ENCODE assay signal across 17 cellular contexts in the genomic region with DNA sequence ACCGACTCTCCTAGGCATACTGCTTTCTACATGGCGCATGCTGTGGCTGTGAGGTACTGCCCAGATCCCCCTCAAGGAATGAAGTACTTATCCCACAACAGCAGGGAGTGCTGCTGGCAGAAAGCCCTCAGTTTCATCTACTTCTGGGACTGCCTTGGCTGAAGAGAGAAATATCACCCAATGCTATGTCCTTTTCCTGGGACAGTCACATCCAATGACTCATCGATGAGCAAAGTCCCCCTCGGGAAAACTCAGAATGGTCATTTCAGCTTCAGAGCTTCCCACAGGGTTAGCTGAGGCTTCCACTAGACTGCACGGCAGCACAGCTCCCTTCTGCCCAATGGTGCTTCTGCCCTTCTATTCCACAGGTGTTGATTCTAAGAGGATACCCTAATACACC. TPM values are rescaled to one million over a fixed set of nuclear protein-coding genes. Genes with fewer than 3 reads are reported as not detected.
DNase-seq lines count a peak whose midpoint lies in the region; ATAC-seq, FAIRE-seq and TF ChIP-seq lines count a peak whose summit lies in the region.
"Had no signal": no experiment of that assay in that cellular context is flagged by ENCODE, and none has a peak within 500 bp of the region (broad histone marks: within the 10 kb centered on the region; RNA-seq: fewer than 3 reads in every experiment).

No MANE protein-coding gene starts in this region.

- H3K4me2 ChIP-seq in A549 (0 out of 3 replicates have a peak overlapping the region, but pooled peaks have one; percentile 12), GM23338 (no peak overlapping the region), H9 (ENCODE audit: insufficient read depth, insufficient read length, low read length) (no peak overlapping the region)

- no peak overlapping the region for H2BK12ac ChIP-seq in H9 (ENCODE audit: insufficient read length, low read depth, low read length)

- no peak overlapping the region for H3K4me3 ChIP-seq in A549
- H3K4me3 ChIP-seq in GM23338: no peak overlapping the region
- H3K4me3 ChIP-seq in fibroblast of pulmonary artery (replicated peaks; ENCODE audit: low read depth, low read length): no peak overlapping the region
- no peak overlapping the region for H3K4me3 ChIP-seq in psoas muscle
- H3K4me3 ChIP-seq: body of pancreas, esophagus muscularis mucosa had no signal

- TF ChIP-seq POLR2A in A549 (IDR thresholded peaks at IDR 0.05; ENCODE audit: low read length): no peak

- H3K27ac Mint-ChIP-seq in GM23338: no peak overlapping the region
- H3K27ac Mint-ChIP-seq in H9: no peak overlapping the region
- H3K27ac Mint-ChIP-seq: activated B cell treated with CpG ODN at 0.5 μM for 24 hours; activated naive CD4-positive, alpha-beta T cell treated with anti-CD3 and anti-CD28 coated beads for 36 hours; naive thymus-derived CD4-positive, alpha-beta T cell; stimulated activated naive CD8-positive, alpha-beta T cell treated with anti-CD3 and anti-CD28 coated beads, Interleukin-15, Interleukin-2, amounts not matched to agents 100 ng/mL and 50 ng/mL, for 24 hours; T-helper 1 cell treated with Interleukin-12 subunit alpha and Interleukin-12 subunit beta and Interleukin-4 antibody, amounts not matched to agents 30 μg/mL and 1 μg/mL, for 36 hours had no signal

- H2BK15ac ChIP-seq in H9 (ENCODE audit: low read depth, low read length): no peak overlapping the region

- H4K20me1 ChIP-seq in GM23338 (replicated peaks; ENCODE audit: insufficient read depth): no peaks in the 10 kb centered on the region
- no peaks in the 10 kb centered on the region for H4K20me1 ChIP-seq in H9 (ENCODE audit: control insufficient read depth, insufficient read depth, insufficient read length)

- peaks cover 10% of the 10 kb centered on the region for H3K79me2 ChIP-seq in GM23338 (replicated peaks; ENCODE audit: insufficient read depth)
- peaks cover 2% of the 10 kb centered on the region; the same call in 1 of the 2 replicates for H3K79me2 ChIP-seq in H9 (ENCODE audit: insufficient read depth, low read length)

- TF ChIP-seq RAD21 in A549 (conservative IDR thresholded peaks at IDR 0.05 in 1 of 2, IDR thresholded peaks at IDR 0.05 in 1 of 2): no peak

- H3F3A ChIP-seq in GM23338 (replicated peaks; ENCODE audit: low read depth): no peaks in the 10 kb centered on the region

- no peak overlapping the region for H2BK5ac ChIP-seq in H9 (ENCODE audit: insufficient read length, low read length)

- H3T11ph ChIP-seq in H9 (ENCODE audit: low read length): no peak overlapping the region

- no peaks in the 10 kb centered on the region for H3K27me3 Mint-ChIP-seq in GM23338 (ENCODE audit: insufficient read depth, low read depth, poor library complexity)
- no peaks in the 10 kb centered on the region; the same call in 1 of the 2 replicates for H3K27me3 Mint-ChIP-seq in H9 (ENCODE audit: low read depth)

- H3K14ac ChIP-seq in H9 (ENCODE audit: insufficient read depth, low read length): no peak overlapping the region

- no peak overlapping the region for H3K4me3 Mint-ChIP-seq in GM23338
- H3K4me3 Mint-ChIP-seq in H9: no peak overlapping the region
- H3K4me3 Mint-ChIP-seq: activated B cell treated with CpG ODN at 0.5 μM for 24 hours; activated naive CD4-positive, alpha-beta T cell treated with anti-CD3 and anti-CD28 coated beads for 36 hours; naive thymus-derived CD4-positive, alpha-beta T cell; stimulated activated naive CD8-positive, alpha-beta T cell treated with anti-CD3 and anti-CD28 coated beads, Interleukin-15, Interleukin-2, amounts not matched to agents 100 ng/mL and 50 ng/mL, for 24 hours; T-helper 1 cell treated with Interleukin-12 subunit alpha and Interleukin-12 subunit beta and Interleukin-4 antibody, amounts not matched to agents 30 μg/mL and 1 μg/mL, for 36 hours had no signal

- H4K91ac ChIP-seq in H9 (ENCODE audit: insufficient read length, low read depth, low read length): no peak overlapping the region

- DNase-seq in A549 (ENCODE audit: low read depth in 1 of 2, low spot score in 1 of 2) (peak in 1 of 2 experiments; percentile 6), GM23338 (ENCODE audit: low spot score) (no peak), RKO (ENCODE audit: low spot score) (peak; percentile 75), fibroblast of pulmonary artery (ENCODE audit: low read depth) (peak; percentile 13), DMS79 (lab: John Stamatoyannopoulos, UW) (no peak), H9 (no peak), psoas muscle (no peak)
- DNase-seq: activated B cell treated with CpG ODN at 0.5 μM for 24 hours; activated naive CD4-positive, alpha-beta T cell treated with anti-CD3 and anti-CD28 coated beads for 36 hours; body of pancreas; naive thymus-derived CD4-positive, alpha-beta T cell; NCI-H1092 treated with DMSO at 0.1 percent for 48 hours had no signal

- H3K36me3 ChIP-seq in GM23338 (ENCODE audit: insufficient read depth): no peaks in the 10 kb centered on the region
- H3K36me3 ChIP-seq in psoas muscle (ENCODE audit: insufficient read depth in 1 of 2, low read depth in 1 of 2): peaks cover 0 to under 1% of the 10 kb centered on the region in 2 donors
- H3K36me3 ChIP-seq: esophagus muscularis mucosa had no signal

- H2AFZ ChIP-seq in GM23338 (0 out of 2 replicates have a peak overlapping the region, but pooled peaks have one; percentile 12), H9 (ENCODE audit: low read length) (no peak overlapping the region)

- no peaks in the 10 kb centered on the region for H3K36me3 Mint-ChIP-seq in GM23338 (ENCODE audit: low read depth)
- H3K36me3 Mint-ChIP-seq in H9 (ENCODE audit: insufficient read depth in 1 of 3, low read depth in 3 of 3): peaks cover 0 to 9% (median 2%) of the 10 kb centered on the region in 3 experiments; a peak in 6 of 7 replicates

- FAIRE-seq in A549 (lab: Jason Lieb, UNC): no peak

- H3K4me1 ChIP-seq in A549 (peaks cover 4% of the 10 kb centered on the region; the same call in 1 of the 3 replicates), GM23338 (ENCODE audit: insufficient read depth) (no peaks in the 10 kb centered on the region), H9 (ENCODE audit: insufficient read depth, low read length) (no peaks in the 10 kb centered on the region), psoas muscle (peaks cover 8% of the 10 kb centered on the region)

- H3K4ac ChIP-seq in H9 (ENCODE audit: low read depth, low read length): no peak overlapping the region

- ATAC-seq in A549 (no peak), GM23338 (no peak), HG02885 (IDR thresholded peaks at IDR 0.05; ENCODE audit: poor library complexity, unreplicated experiment) (no peak), psoas muscle (no peak)
- ATAC-seq: body of pancreas; naive thymus-derived CD4-positive, alpha-beta T cell had no signal

- no peak overlapping the region for H2BK120ac ChIP-seq in H9 (ENCODE audit: low read depth, low read length, poor library complexity, severe bottlenecking)

- H3K9me2 ChIP-seq in GM23338 (ENCODE audit: insufficient read depth): no peaks in the 10 kb centered on the region

- H4K8ac ChIP-seq in H9 (replicated peaks; ENCODE audit: insufficient read length, low read depth, low read length): no peak overlapping the region

- TF ChIP-seq CTCF in A549 (IDR thresholded peaks at IDR 0.05): no peak
- no peak for TF ChIP-seq CTCF in GM23338 (conservative IDR thresholded peaks at IDR 0.05; ENCODE audit: low read depth in 2 of 2)
- TF ChIP-seq CTCF in fibroblast of pulmonary artery (IDR thresholded peaks at IDR 0.05; ENCODE audit: low read length, missing control alignments): no peak
- no peak for TF ChIP-seq CTCF in H9 (conservative IDR thresholded peaks at IDR 0.05)
- no peak for TF ChIP-seq CTCF in psoas muscle (IDR thresholded peaks at IDR 0.05)

- no peak overlapping the region for H3K9ac ChIP-seq in H9 (ENCODE audit: extremely low read depth, insufficient read length, low read length)

- POLR2A ChIA-PET in A549 (lab: Yijun Ruan, JAX): interaction anchor here (0.5 kb wide), 1 partner anchor 10 kb away, joined by 3 read pairs; no protein-coding TSS in a partner anchor

- H3K9me3 Mint-ChIP-seq in GM23338 (no peaks in the 10 kb centered on the region), H9 (peaks cover 2 to 3% of the 10 kb centered on the region in 2 experiments; a peak in 4 of 5 replicates)
- H3K9me3 Mint-ChIP-seq: activated B cell treated with CpG ODN at 0.5 μM for 24 hours; activated naive CD4-positive, alpha-beta T cell treated with anti-CD3 and anti-CD28 coated beads for 36 hours; stimulated activated naive CD8-positive, alpha-beta T cell treated with anti-CD3 and anti-CD28 coated beads, Interleukin-15, Interleukin-2, amounts not matched to agents 100 ng/mL and 50 ng/mL, for 24 hours; T-helper 1 cell treated with Interleukin-12 subunit alpha and Interleukin-12 subunit beta and Interleukin-4 antibody, amounts not matched to agents 30 μg/mL and 1 μg/mL, for 36 hours had no signal

- WGBS in A549 (ENCODE audit: missing lambda C conversion rate): 44% methylated on average over 5 of the region's 5 CpGs
- no CpG with 5 or more reads among the region's 5 CpGs for WGBS in H9 (ENCODE audit: extremely low coverage, insufficient read length, low lambda C conversion rate)
- WGBS in psoas muscle, 3 donors: 69 to 81% (median 77%) methylated on average over 5 of the region's 5 CpGs

- H3K4me1 Mint-ChIP-seq in GM23338: 0 out of 3 replicates have a peak, but pooled peaks cover 2% of the 10 kb centered on the region
- H3K4me1 Mint-ChIP-seq in H9: peaks cover 12 to 17% of the 10 kb centered on the region in 2 experiments

- H3K18ac ChIP-seq in H9 (ENCODE audit: insufficient read length, low read depth, low read length): no peak overlapping the region

- no peak for TF ChIP-seq EP300 in A549 (IDR thresholded peaks at IDR 0.05)

- H4K5ac ChIP-seq in H9 (ENCODE audit: insufficient read length, low read depth, low read length): no peak overlapping the region

- H3K9me3 ChIP-seq in A549 (no peaks in the 10 kb centered on the region), H9 (ENCODE audit: control insufficient read depth, low read depth, low read length) (no peaks in the 10 kb centered on the region), psoas muscle (no peaks in the 10 kb centered on the region)
- H3K9me3 ChIP-seq: body of pancreas, Caco-2, esophagus muscularis mucosa had no signal

- intact Hi-C loops in psoas muscle (cut with DNase I): no loop called here

- H2AK5ac ChIP-seq in H9 (ENCODE audit: insufficient read length, low read length): no peak overlapping the region

- no peak overlapping the region for H3K23ac ChIP-seq in H9 (ENCODE audit: insufficient read length, low read depth, low read length)

- CTCF ChIA-PET in A549 (lab: Yijun Ruan, JAX): no interaction called here

- H3K27me3 ChIP-seq in GM23338 (ENCODE audit: insufficient read depth) (no peaks in the 10 kb centered on the region), H9 (ENCODE audit: insufficient read depth, low read length) (no peaks in the 10 kb centered on the region), psoas muscle (ENCODE audit: insufficient read depth in 3 of 3, low read length in 2 of 3) (no peaks in the 10 kb centered on the region)
- H3K27me3 ChIP-seq: body of pancreas, esophagus muscularis mucosa had no signal

- H3K23me2 ChIP-seq in H9 (ENCODE audit: insufficient read length, low read depth, low read length, poor library complexity, severe bottlenecking): peaks cover 3% of the 10 kb centered on the region

- H3K56ac ChIP-seq in H9 (ENCODE audit: insufficient read length, low read depth, low read length): no peak overlapping the region

- H3K79me1 ChIP-seq in H9 (ENCODE audit: insufficient read depth, low read depth, low read length, poor library complexity, severe bottlenecking): no peaks in the 10 kb centered on the region

- no peak overlapping the region for H2BK20ac ChIP-seq in H9 (ENCODE audit: low read depth, low read length, poor library complexity, severe bottlenecking)

- H3K27ac ChIP-seq in A549 (no peak overlapping the region), GM23338 (ENCODE audit: low read depth) (no peak overlapping the region), H9 (ENCODE audit: insufficient read length, low read depth, low read length) (no peak overlapping the region), psoas muscle (no peak overlapping the region)
- H3K27ac ChIP-seq: body of pancreas, esophagus muscularis mucosa had no signal

RNA-seq across cellular contexts. Expression of a gene that starts 3.6 kb away (rescaled TPM):
- polyA plus RNA-seq in A549 (2011; rRNA removed) (60.6 and 66.5 TPM in 2 replicates), A549 (2017; fragmentation: RNase III; extraction: RNeasy Plus Mini Kit Qiagen cat#74134 plus additional on column Dnase treatment) (53.4 to 62.0 TPM (median 56.3 TPM) in 3 replicates), GM23338 (2016; fragmentation: Nextera tagmentation; extraction: Ambion mirVana) (25.1 and 27.3 TPM in 2 replicates), psoas muscle (10 to 100 TPM; 19.1 to 30.7 (median 21.5) TPM)
- polyA plus RNA-seq in A549 (2012; cell fraction: cytosol; rRNA removed): 14.0 and 14.6 TPM in 2 replicates
- 7.7 and 11.6 TPM in 2 replicates for polyA plus RNA-seq in A549 (2012; cell fraction: nucleus; rRNA removed)
- polyA minus RNA-seq in A549 (2011; rRNA and poly(A)+ RNA removed): 44.1 and 47.8 TPM in 2 replicates
- total RNA-seq in GM23338 (2014; rRNA removed; shearing (Covaris generic)): 67.4 and 80.6 TPM in 2 replicates
- total RNA-seq in H9 (2021) (55.5 and 55.6 TPM in 2 replicates), psoas muscle (10 to 100 TPM; 29.5 to 53.4 (median 39.6) TPM)

Comparison
In these comparisons a context has a peak if more than half of its experiments do, and no peak if none do; other contexts are left out.
1. DNase-seq: peak in RKO (single experiment) and fibroblast of pulmonary artery (single experiment); none in GM23338 (single experiment), DMS79 (single experiment), H9 (single experiment) and psoas muscle (0 of 2).